In the genomic region with DNA sequence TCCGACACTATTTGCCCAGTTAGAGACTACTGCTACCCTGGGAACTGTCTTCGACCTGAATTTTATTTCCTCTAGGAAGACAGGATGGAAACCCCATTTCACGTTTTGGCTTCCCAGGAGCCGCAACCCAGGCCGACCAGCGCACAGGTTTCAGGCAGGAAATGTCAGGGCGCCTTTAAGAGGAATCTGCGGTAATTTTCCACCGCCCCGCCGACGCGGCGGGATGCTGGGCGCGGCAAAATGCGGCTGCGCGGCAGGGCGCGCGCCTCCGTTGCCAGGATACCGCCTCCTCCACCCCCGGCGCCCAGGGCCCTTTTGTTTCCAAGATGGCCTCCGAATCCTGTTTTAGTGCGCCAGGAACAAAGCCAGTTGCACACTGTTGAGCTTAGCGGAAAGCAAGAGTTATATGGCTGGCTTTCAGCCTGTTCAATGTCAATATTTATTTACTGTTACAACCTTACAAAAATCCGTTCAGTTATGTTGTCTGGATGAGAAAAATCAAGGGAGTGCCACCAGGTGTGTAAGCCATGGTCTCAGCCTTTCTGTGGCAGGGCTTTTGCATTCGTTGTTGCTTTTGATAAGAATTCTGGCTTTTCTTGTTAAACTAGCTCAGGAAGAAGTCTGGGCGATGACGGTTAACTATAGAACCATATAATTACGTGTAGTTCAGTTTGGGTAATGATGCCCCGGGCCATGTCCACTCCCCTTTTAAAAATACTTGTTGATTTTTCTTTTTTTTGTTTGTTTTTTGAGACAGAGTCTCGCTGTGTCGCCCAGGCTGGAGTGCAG, we compare ENCODE assay signal across 8 cellular contexts.
DNase-seq lines count a peak whose midpoint lies in the region; ATAC-seq and TF ChIP-seq lines count a peak whose summit lies in the region.

No MANE protein-coding gene starts in this region.

- peak; percentile 50; the same call in 1 of the 2 replicates for TF ChIP-seq EP300 in Ishikawa (IDR thresholded peaks at IDR 0.05; ENCODE audit: borderline replicate concordance)

- H3K27me3 ChIP-seq in esophagus (ENCODE audit: control insufficient read depth in 1 of 2, insufficient read depth in 2 of 2, low read length in 2 of 2) (no peaks in the 10 kb centered on the region), muscle layer of colon (ENCODE audit: control insufficient read depth in 1 of 2, insufficient read depth in 2 of 2, low read length in 2 of 2) (no peaks in the 10 kb centered on the region)

- TF ChIP-seq RAD21 in Ishikawa (IDR thresholded peaks at IDR 0.05; ENCODE audit: low read depth), result no peak

- ATAC-seq in GM21717 (IDR thresholded peaks at IDR 0.05; ENCODE audit: unreplicated experiment), result peak; percentile 89

- peak overlapping the region; percentile 69 for H3K9ac ChIP-seq in muscle layer of colon (ENCODE audit: low read length)

- WGBS in esophagus, 2 donors, result 7 to 9% methylated on average over 37 of the region's 37 CpGs

- H3K36me3 ChIP-seq in esophagus (ENCODE audit: control insufficient read depth in 2 of 2, insufficient read depth in 2 of 2, low read length in 1 of 2), result no peaks in the 10 kb centered on the region
- H3K36me3 ChIP-seq in muscle layer of colon (ENCODE audit: insufficient read depth, low read length), result no peaks in the 10 kb centered on the region

- H3K4me3 ChIP-seq in esophagus (ENCODE audit: low read depth in 1 of 2, low read length in 2 of 2) (peak overlapping the region; percentile 24 to 44), muscle layer of colon (ENCODE audit: low read depth in 1 of 2, low read length in 2 of 2) (peak overlapping the region; percentile 9 to 66)

- DNase-seq in DMS53 treated with DMSO at 0.1 percent for 48 hours (lab: John Stamatoyannopoulos, UW; ENCODE audit: unreplicated experiment), result peak; percentile 89
- peak; percentile 95 for DNase-seq in OCI-M1 (lab: John Stamatoyannopoulos, UW)
- DNase-seq in activated T-cell treated with anti-CD3 and anti-CD28 coated beads, Interleukin-2, amount 50 U/mL, for 1 hour, result peak; percentile 88
- peak; percentile 72 to 75 for DNase-seq in stimulated activated CD8-positive, alpha-beta memory T cell treated with anti-CD3 and anti-CD28 coated beads, Interleukin-7, amount 100 ng/mL, for 1 hour (ENCODE audit: low read depth in 2 of 2)

- no peaks in the 10 kb centered on the region for H3K4me1 ChIP-seq in esophagus (ENCODE audit: control insufficient read depth in 2 of 2, insufficient read depth in 2 of 2, low read length in 1 of 2)
- peaks cover 9% of the 10 kb centered on the region for H3K4me1 ChIP-seq in muscle layer of colon (ENCODE audit: insufficient read depth, low read length)

- H3K9me3 ChIP-seq in esophagus (ENCODE audit: control insufficient read depth in 2 of 2, insufficient read depth in 1 of 2, low read depth in 1 of 2, low read length in 1 of 2) (no peaks in the 10 kb centered on the region), muscle layer of colon (ENCODE audit: low read length) (no peaks in the 10 kb centered on the region)

- H3K27ac ChIP-seq in esophagus (ENCODE audit: low read depth in 2 of 2, low read length in 1 of 2), result peak overlapping the region; percentile 90 to 95
- H3K27ac ChIP-seq in muscle layer of colon (ENCODE audit: low read depth, low read length), result peak overlapping the region; percentile 40

TF ChIP-seq in Ishikawa, 13 proteins besides CTCF, POLR2A, EP300 and RAD21:
- TF ChIP-seq EGR1 (IDR thresholded peaks at IDR 0.05) (peak; percentile 57; the same call in 1 of the 2 replicates), YY1 (IDR thresholded peaks at IDR 0.05; ENCODE audit: low read depth) (peak; percentile 90), TAF1 (IDR thresholded peaks at IDR 0.05; ENCODE audit: low read depth) (peak; percentile 80)
- TF ChIP-seq, protein P1, sequence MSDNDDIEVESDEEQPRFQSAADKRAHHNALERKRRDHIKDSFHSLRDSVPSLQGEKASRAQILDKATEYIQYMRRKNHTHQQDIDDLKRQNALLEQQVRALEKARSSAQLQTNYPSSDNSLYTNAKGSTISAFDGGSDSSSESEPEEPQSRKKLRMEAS (IDR thresholded peaks at IDR 0.05), result peak; percentile 67
- TF ChIP-seq, protein P2, sequence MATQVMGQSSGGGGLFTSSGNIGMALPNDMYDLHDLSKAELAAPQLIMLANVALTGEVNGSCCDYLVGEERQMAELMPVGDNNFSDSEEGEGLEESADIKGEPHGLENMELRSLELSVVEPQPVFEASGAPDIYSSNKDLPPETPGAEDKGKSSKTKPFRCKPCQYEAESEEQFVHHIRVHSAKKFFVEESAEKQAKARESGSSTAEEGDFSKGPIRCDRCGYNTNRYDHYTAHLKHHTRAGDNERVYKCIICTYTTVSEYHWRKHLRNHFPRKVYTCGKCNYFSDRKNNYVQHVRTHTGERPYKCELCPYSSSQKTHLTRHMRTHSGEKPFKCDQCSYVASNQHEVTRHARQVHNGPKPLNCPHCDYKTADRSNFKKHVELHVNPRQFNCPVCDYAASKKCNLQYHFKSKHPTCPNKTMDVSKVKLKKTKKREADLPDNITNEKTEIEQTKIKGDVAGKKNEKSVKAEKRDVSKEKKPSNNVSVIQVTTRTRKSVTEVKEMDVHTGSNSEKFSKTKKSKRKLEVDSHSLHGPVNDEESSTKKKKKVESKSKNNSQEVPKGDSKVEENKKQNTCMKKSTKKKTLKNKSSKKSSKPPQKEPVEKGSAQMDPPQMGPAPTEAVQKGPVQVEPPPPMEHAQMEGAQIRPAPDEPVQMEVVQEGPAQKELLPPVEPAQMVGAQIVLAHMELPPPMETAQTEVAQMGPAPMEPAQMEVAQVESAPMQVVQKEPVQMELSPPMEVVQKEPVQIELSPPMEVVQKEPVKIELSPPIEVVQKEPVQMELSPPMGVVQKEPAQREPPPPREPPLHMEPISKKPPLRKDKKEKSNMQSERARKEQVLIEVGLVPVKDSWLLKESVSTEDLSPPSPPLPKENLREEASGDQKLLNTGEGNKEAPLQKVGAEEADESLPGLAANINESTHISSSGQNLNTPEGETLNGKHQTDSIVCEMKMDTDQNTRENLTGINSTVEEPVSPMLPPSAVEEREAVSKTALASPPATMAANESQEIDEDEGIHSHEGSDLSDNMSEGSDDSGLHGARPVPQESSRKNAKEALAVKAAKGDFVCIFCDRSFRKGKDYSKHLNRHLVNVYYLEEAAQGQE (IDR thresholded peaks at IDR 0.05; ENCODE audit: low read depth), result no peak

Comparison
In these comparisons a context has a peak if more than half of its experiments do, and no peak if none do; other contexts are left out.
1. Peak in every context shown above with its lines: DNase-seq, ATAC-seq, H3K4me3 ChIP-seq and H3K27ac ChIP-seq.